In genomic region chr4:37138789-37139188, GRCh38 we compare ENCODE assay signal across 22 cellular contexts.
DNase-seq lines count a peak whose midpoint lies in the region; ATAC-seq and TF ChIP-seq lines count a peak whose summit lies in the region.
"Had no signal": no experiment of that assay in that cellular context is flagged by ENCODE, and none has a peak within 500 bp of the region (broad histone marks: within the 10 kb centered on the region; RNA-seq: fewer than 3 reads in every experiment).

No MANE protein-coding gene starts in this region.

- no peak overlapping the region for H3K27ac ChIP-seq in RWPE1
- H3K27ac ChIP-seq: adrenal gland, heart right ventricle, sigmoid colon, SJSA1 had no signal

- no peak for DNase-seq in RWPE1 (ENCODE audit: low spot score)
- no peak for DNase-seq in GF-D8 (lab: John Stamatoyannopoulos, UW)
- DNase-seq in activated T-helper 2 cell treated with anti-CD3 and anti-CD28 coated beads, Interferon-gamma antibody, Interleukin-2, Interleukin-4, amounts not matched to agents 10 μg/mL and 5 μg/mL and 100 μg/mL, durations not matched to agents 14 hours and 24 hours and 36 hours (ENCODE audit: low spot score) = no peak
- DNase-seq in GM10266 (ENCODE audit: extremely low spot score) = no peak
- DNase-seq: activated CD4-positive, alpha-beta T cell treated with anti-CD3 and anti-CD28 coated beads, Interleukin-2, amount 50 U/mL, for 48 hours; adrenal gland; Calu3; dermis blood vessel endothelial cell; heart right ventricle; NCI-H1048; NCI-H2029 treated with DMSO at 0.1 percent for 48 hours; NCI-H446; nephron progenitor cell; sigmoid colon; T-helper 17 cell had no signal

- H3K9me3 Mint-ChIP-seq in activated T-helper 2 cell treated with anti-CD3 and anti-CD28 coated beads, Interferon-gamma antibody, Interleukin-2, Interleukin-4, amounts not matched to agents 10 μg/mL and 5 μg/mL and 100 μg/mL, durations not matched to agents 14 hours and 24 hours and 36 hours = no peaks in the 10 kb centered on the region

- CTCF ChIA-PET in RWPE1 (lab: Yijun Ruan, JAX) = no interaction called here

- no peak for TF ChIP-seq CTCF in RWPE1 (conservative IDR thresholded peaks at IDR 0.05; ENCODE audit: low read depth)
- TF ChIP-seq CTCF in GM10266 (IDR thresholded peaks at IDR 0.05; ENCODE audit: control insufficient read depth, insufficient read depth, low read depth, missing control alignments) = no peak

- H3K4me1 Mint-ChIP-seq in activated T-helper 2 cell treated with anti-CD3 and anti-CD28 coated beads, Interferon-gamma antibody, Interleukin-2, Interleukin-4, amounts not matched to agents 10 μg/mL and 5 μg/mL and 100 μg/mL, durations not matched to agents 14 hours and 24 hours and 36 hours (ENCODE audit: low read depth) = no peaks in the 10 kb centered on the region
- H3K4me1 Mint-ChIP-seq: nephron progenitor cell, T-helper 17 cell, WTC11 had no signal

- H3K27me3 Mint-ChIP-seq in activated T-helper 2 cell treated with anti-CD3 and anti-CD28 coated beads, Interferon-gamma antibody, Interleukin-2, Interleukin-4, amounts not matched to agents 10 μg/mL and 5 μg/mL and 100 μg/mL, durations not matched to agents 14 hours and 24 hours and 36 hours (ENCODE audit: low read depth) = no peaks in the 10 kb centered on the region
- H3K27me3 Mint-ChIP-seq: T-helper 17 cell had no signal

- POLR2A ChIA-PET in RWPE1 (lab: Yijun Ruan, JAX; ENCODE audit: low non-redundant PET) = no interaction called here

- ATAC-seq in GM18508 (IDR thresholded peaks at IDR 0.05; ENCODE audit: insufficient read depth, unreplicated experiment) = peak; percentile 35
- peak; percentile 50 for ATAC-seq in GM19351 (IDR thresholded peaks at IDR 0.05; ENCODE audit: unreplicated experiment)
- ATAC-seq in HG02798 (IDR thresholded peaks at IDR 0.05; ENCODE audit: poor library complexity, unreplicated experiment) = peak; percentile 50
- ATAC-seq in HG03432 (IDR thresholded peaks at IDR 0.05; ENCODE audit: unreplicated experiment) = peak; percentile 57
- ATAC-seq: heart right ventricle, Panc1, T-helper 17 cell, WTC11 had no signal

- no peaks in the 10 kb centered on the region for H3K36me3 Mint-ChIP-seq in activated T-helper 2 cell treated with anti-CD3 and anti-CD28 coated beads, Interferon-gamma antibody, Interleukin-2, Interleukin-4, amounts not matched to agents 10 μg/mL and 5 μg/mL and 100 μg/mL, durations not matched to agents 14 hours and 24 hours and 36 hours (ENCODE audit: low read depth)
- H3K36me3 Mint-ChIP-seq: WTC11 had no signal

- H3K4me3 Mint-ChIP-seq in activated T-helper 2 cell treated with anti-CD3 and anti-CD28 coated beads, Interferon-gamma antibody, Interleukin-2, Interleukin-4, amounts not matched to agents 10 μg/mL and 5 μg/mL and 100 μg/mL, durations not matched to agents 14 hours and 24 hours and 36 hours (ENCODE audit: low read depth) = no peak overlapping the region
- H3K4me3 Mint-ChIP-seq: nephron progenitor cell, T-helper 17 cell, WTC11 had no signal

- no peak overlapping the region for H3K27ac Mint-ChIP-seq in activated T-helper 2 cell treated with anti-CD3 and anti-CD28 coated beads, Interferon-gamma antibody, Interleukin-2, Interleukin-4, amounts not matched to agents 10 μg/mL and 5 μg/mL and 100 μg/mL, durations not matched to agents 14 hours and 24 hours and 36 hours
- H3K27ac Mint-ChIP-seq: nephron progenitor cell, T-helper 17 cell, WTC11 had no signal

- intact Hi-C loops in activated T-helper 2 cell treated with anti-CD3 and anti-CD28 coated beads, Interferon-gamma antibody, Interleukin-2, Interleukin-4, amounts not matched to agents 10 μg/mL and 5 μg/mL and 100 μg/mL, durations not matched to agents 14 hours and 24 hours and 36 hours (cut with micrococcal nuclease) = no loop called here
